Comparison of ENCODE assay signal across 15 cellular contexts in genomic region chr7:45092100-45092930, GRCh38. TPM values are rescaled to one million over a fixed set of nuclear protein-coding genes. Genes with fewer than 3 reads are reported as not detected.
DNase-seq lines count a peak whose midpoint lies in the region; ATAC-seq and TF ChIP-seq lines count a peak whose summit lies in the region.
"Had no signal": no experiment of that assay in that cellular context is flagged by ENCODE, and none has a peak within 500 bp of the region (broad histone marks: within the 10 kb centered on the region; RNA-seq: fewer than 3 reads in every experiment).

No MANE protein-coding gene starts in this region.

- no peak overlapping the region for H3T11ph ChIP-seq in H9 (ENCODE audit: low read length)

- no peak overlapping the region for H3K4me3 ChIP-seq in skeletal muscle satellite cell (ENCODE audit: low read length)
- H3K4me3 ChIP-seq in CD4-positive, alpha-beta memory T cell (ENCODE audit: low read length in 2 of 2) = no peak overlapping the region
- H3K4me3 ChIP-seq: GM12878, suprapubic skin had no signal

- no peak overlapping the region for H4K5ac ChIP-seq in H9 (ENCODE audit: insufficient read length, low read depth, low read length)

- H3K36me3 Mint-ChIP-seq in H9 (ENCODE audit: insufficient read depth in 1 of 3, low read depth in 3 of 3) = no peaks in the 10 kb centered on the region; a peak in 1 of 7 replicates
- H3K36me3 Mint-ChIP-seq in CD4-positive, alpha-beta memory T cell = peaks cover 0 to 6% of the 10 kb centered on the region in 2 donors
- H3K36me3 Mint-ChIP-seq: naive B cell had no signal

- H2AK5ac ChIP-seq in H9 (ENCODE audit: insufficient read length, low read length) = no peak overlapping the region

- no peak for DNase-seq in H9
- DNase-seq in RWPE1 (ENCODE audit: low spot score) = peak; percentile 84
- DNase-seq in fibroblast of peridontal ligament (ENCODE audit: extremely low read depth) = peak; percentile 52
- DNase-seq in CD4-positive, alpha-beta memory T cell = no peak
- no peak for DNase-seq in NCI-H446 (lab: John Stamatoyannopoulos, UW)
- DNase-seq: activated CD4-positive, alpha-beta T cell treated with anti-CD3 and anti-CD28 coated beads, Interleukin-2, amount 10 ng/mL, durations not matched to agents 7 days and 5 days; caudate nucleus; naive B cell; NCI-H1436 treated with DMSO at 0.1 percent for 48 hours; T-helper 1 cell had no signal

- no peaks in the 10 kb centered on the region for H3K23me2 ChIP-seq in H9 (ENCODE audit: insufficient read length, low read depth, low read length, poor library complexity, severe bottlenecking)

- H3K9me3 ChIP-seq in H9 (ENCODE audit: control insufficient read depth, low read depth, low read length) (no peaks in the 10 kb centered on the region), skeletal muscle satellite cell (replicated peaks; ENCODE audit: low read length) (no peaks in the 10 kb centered on the region)
- no peaks in the 10 kb centered on the region for H3K9me3 ChIP-seq in CD4-positive, alpha-beta memory T cell (ENCODE audit: control insufficient read depth in 1 of 2, low read length in 2 of 2)
- H3K9me3 ChIP-seq: suprapubic skin had no signal

- no CpG with 5 or more reads among the region's 7 CpGs for WGBS in H9 (ENCODE audit: extremely low coverage, insufficient read length, low lambda C conversion rate)

- no peaks in the 10 kb centered on the region for H3K79me2 ChIP-seq in H9 (ENCODE audit: insufficient read depth, low read length)

- H4K20me1 ChIP-seq in H9 (ENCODE audit: control insufficient read depth, insufficient read depth, insufficient read length) = no peaks in the 10 kb centered on the region

- H3K27ac Mint-ChIP-seq in H9 = peak overlapping the region in 1 of 3 experiments; percentile 34; a peak in 1 of 7 replicates
- no peak overlapping the region for H3K27ac Mint-ChIP-seq in CD4-positive, alpha-beta memory T cell
- H3K27ac Mint-ChIP-seq: activated CD4-positive, alpha-beta T cell treated with anti-CD3 and anti-CD28 coated beads, Interleukin-2, amount 10 ng/mL, durations not matched to agents 7 days and 5 days; activated T-helper 2 cell treated with anti-CD3 and anti-CD28 coated beads, Interferon-gamma antibody, Interleukin-2, Interleukin-4, amounts not matched to agents 10 μg/mL and 5 μg/mL and 100 μg/mL, durations not matched to agents 14 hours and 24 hours and 36 hours had no signal

- no peak overlapping the region for H2BK20ac ChIP-seq in H9 (ENCODE audit: low read depth, low read length, poor library complexity, severe bottlenecking)

- no peaks in the 10 kb centered on the region for H3K36me3 ChIP-seq in skeletal muscle satellite cell (ENCODE audit: insufficient read depth, low read length)
- H3K36me3 ChIP-seq in CD4-positive, alpha-beta memory T cell (ENCODE audit: insufficient read depth, low read length) = no peaks in the 10 kb centered on the region
- H3K36me3 ChIP-seq: suprapubic skin had no signal

- H3K14ac ChIP-seq in H9 (ENCODE audit: insufficient read depth, low read length) = no peak overlapping the region

- POLR2A ChIA-PET in RWPE1 (lab: Yijun Ruan, JAX; ENCODE audit: low non-redundant PET) = no interaction called here
- POLR2A ChIA-PET in CD4-positive, alpha-beta memory T cell (lab: Charles Lee; ENCODE audit: partially characterized antibody) = no interaction called here

- TF ChIP-seq CTCF in H9 (conservative IDR thresholded peaks at IDR 0.05) = no peak
- TF ChIP-seq CTCF in RWPE1 (conservative IDR thresholded peaks at IDR 0.05; ENCODE audit: low read depth) = no peak

- no peaks in the 10 kb centered on the region for H3K79me1 ChIP-seq in H9 (ENCODE audit: insufficient read depth, low read depth, low read length, poor library complexity, severe bottlenecking)

- CTCF ChIA-PET in RWPE1 (lab: Yijun Ruan, JAX) = no interaction called here
- CTCF ChIA-PET in CD4-positive, alpha-beta memory T cell (lab: Charles Lee; ENCODE audit: partially characterized antibody) = interaction anchor here (1.8 kb wide), 1 partner anchor 119 kb away, joined by 4 read pairs; no protein-coding TSS in a partner anchor

- no peak overlapping the region for H3K56ac ChIP-seq in H9 (ENCODE audit: insufficient read length, low read depth, low read length)

- H3K4me3 Mint-ChIP-seq in H9 = no peak overlapping the region
- no peak overlapping the region for H3K4me3 Mint-ChIP-seq in CD4-positive, alpha-beta memory T cell
- H3K4me3 Mint-ChIP-seq: activated CD4-positive, alpha-beta T cell treated with anti-CD3 and anti-CD28 coated beads, Interleukin-2, amount 10 ng/mL, durations not matched to agents 7 days and 5 days; naive B cell had no signal

- no peak overlapping the region for H3K4ac ChIP-seq in H9 (ENCODE audit: low read depth, low read length)

- H3K18ac ChIP-seq in H9 (ENCODE audit: insufficient read length, low read depth, low read length) = peak overlapping the region; percentile 30

- ATAC-seq in HG03097 (IDR thresholded peaks at IDR 0.05; ENCODE audit: low FRiP score, unreplicated experiment) = no peak
- ATAC-seq: GM12878 had no signal

- H3K4me1 ChIP-seq in H9 (ENCODE audit: insufficient read depth, low read length) = peaks cover 3% of the 10 kb centered on the region; the same call in 1 of the 2 replicates
- H3K4me1 ChIP-seq in skeletal muscle satellite cell (ENCODE audit: control insufficient read depth, insufficient read depth, low read length) = peaks cover 16% of the 10 kb centered on the region
- H3K4me1 ChIP-seq in CD4-positive, alpha-beta memory T cell (ENCODE audit: insufficient read depth, low read length) = peaks cover 8% of the 10 kb centered on the region

- no peak overlapping the region for H4K91ac ChIP-seq in H9 (ENCODE audit: insufficient read length, low read depth, low read length)

- intact Hi-C loops in CD4-positive, alpha-beta memory T cell (cut with micrococcal nuclease) = no loop called here

- H3K27me3 Mint-ChIP-seq in H9 (ENCODE audit: low read depth) = peaks cover 22% of the 10 kb centered on the region
- peaks cover 1 to 5% of the 10 kb centered on the region in 2 donors for H3K27me3 Mint-ChIP-seq in CD4-positive, alpha-beta memory T cell

- H2BK15ac ChIP-seq in H9 (ENCODE audit: low read depth, low read length) = no peak overlapping the region

- H3K4me1 Mint-ChIP-seq in H9 = peaks cover 14 to 15% of the 10 kb centered on the region in 2 experiments
- H3K4me1 Mint-ChIP-seq in CD4-positive, alpha-beta memory T cell = peaks cover 0 to 10% (median 7%) of the 10 kb centered on the region in 4 donors

- no peak overlapping the region for H3K27ac ChIP-seq in H9 (ENCODE audit: insufficient read length, low read depth, low read length)
- peak overlapping the region; percentile 52 for H3K27ac ChIP-seq in RWPE1
- no peak overlapping the region for H3K27ac ChIP-seq in CD4-positive, alpha-beta memory T cell (ENCODE audit: low read depth, low read length)
- H3K27ac ChIP-seq: suprapubic skin had no signal

- H2BK12ac ChIP-seq in H9 (ENCODE audit: insufficient read length, low read depth, low read length) = no peak overlapping the region

- no peak overlapping the region for H2BK5ac ChIP-seq in H9 (ENCODE audit: insufficient read length, low read length)

- no peak overlapping the region for H3K23ac ChIP-seq in H9 (ENCODE audit: insufficient read length, low read depth, low read length)

- no peak overlapping the region for H2BK120ac ChIP-seq in H9 (ENCODE audit: low read depth, low read length, poor library complexity, severe bottlenecking)

- H3K4me2 ChIP-seq in H9 (ENCODE audit: insufficient read depth, insufficient read length, low read length) (no peak overlapping the region), skeletal muscle satellite cell (ENCODE audit: low read length) (peak overlapping the region; percentile 23)

- H3K27me3 ChIP-seq in H9 (ENCODE audit: insufficient read depth, low read length) (no peaks in the 10 kb centered on the region), skeletal muscle satellite cell (ENCODE audit: control insufficient read depth, insufficient read depth, low read length) (peaks cover 6% of the 10 kb centered on the region)
- peaks cover 8% of the 10 kb centered on the region for H3K27me3 ChIP-seq in CD4-positive, alpha-beta memory T cell (ENCODE audit: insufficient read depth, low read length)

- H3K9ac ChIP-seq in H9 (ENCODE audit: extremely low read depth, insufficient read length, low read length) (no peak overlapping the region), skeletal muscle satellite cell (ENCODE audit: low read depth, low read length) (no peak overlapping the region)

- H2AFZ ChIP-seq in H9 (ENCODE audit: low read length) = peak overlapping the region; percentile 46

- peaks cover 2% of the 10 kb centered on the region in 2 experiments; a peak in 2 of 5 replicates for H3K9me3 Mint-ChIP-seq in H9
- H3K9me3 Mint-ChIP-seq in CD4-positive, alpha-beta memory T cell = peaks cover 0 to 26% (median 9%) of the 10 kb centered on the region in 8 donors

- no peak overlapping the region for H4K8ac ChIP-seq in H9 (replicated peaks; ENCODE audit: insufficient read length, low read depth, low read length)

RNA-seq across cellular contexts. Expression of gene NACAD, which starts 3.5 kb away (rescaled TPM):
- 6.4 and 8.0 TPM in 2 replicates for total RNA-seq in H9 (2021)
- total RNA-seq in skeletal muscle satellite cell (2012; rRNA removed) = 0.25 and 0.44 TPM in 2 replicates
- total RNA-seq in CD4-positive, alpha-beta memory T cell = not detected
- not detected for polyA plus RNA-seq in CD4-positive, alpha-beta memory T cell
- total RNA-seq: activated CD4-positive, alpha-beta T cell treated with anti-CD3 and anti-CD28 coated beads, Interleukin-2, amount 10 ng/mL, durations not matched to agents 7 days and 5 days; GM12878 had no signal
- polyA plus RNA-seq: GM12878 had no signal

RNA-seq across cellular contexts. Expression of gene TBRG4, which starts 19.2 kb away (rescaled TPM):
- total RNA-seq in H9 (2021) = 127 and 137 TPM in 2 replicates
- 89.7 and 102 TPM in 2 replicates for total RNA-seq in skeletal muscle satellite cell (2012; rRNA removed)
- 100 to 1,000 TPM; 103 to 129 TPM for total RNA-seq in CD4-positive, alpha-beta memory T cell
- 10 to 100 TPM; 48.5 to 65.3 TPM for polyA plus RNA-seq in CD4-positive, alpha-beta memory T cell

Comparison
In these comparisons a context has a peak if more than half of its experiments do, and no peak if none do; other contexts are left out.
1. DNase-seq: peak in RWPE1 (single experiment) and fibroblast of peridontal ligament (single experiment); none in H9 (single experiment), CD4-positive, alpha-beta memory T cell (0 of 5) and NCI-H446 (0 of 2).